In genomic region chr10:78648256-78648860, GRCh38 we compare ENCODE assay signal across 19 cellular contexts.
DNase-seq lines count a peak whose midpoint lies in the region; ATAC-seq and TF ChIP-seq lines count a peak whose summit lies in the region.
"Had no signal": no experiment of that assay in that cellular context is flagged by ENCODE, and none has a peak within 500 bp of the region (broad histone marks: within the 10 kb centered on the region; RNA-seq: fewer than 3 reads in every experiment).

No MANE protein-coding gene starts in this region.

- H3K9me3 Mint-ChIP-seq in HFFc6 (no peaks in the 10 kb centered on the region; the same call in 1 of the 2 replicates), mesothelial cell of epicardium (peaks cover 19% of the 10 kb centered on the region)

- H3K27me3 ChIP-seq in adipocyte (replicated peaks; ENCODE audit: control insufficient read depth, insufficient read depth, low read length), result no peaks in the 10 kb centered on the region
- no peaks in the 10 kb centered on the region for H3K27me3 ChIP-seq in suprapubic skin

- TF ChIP-seq POLR2A in suprapubic skin (IDR thresholded peaks at IDR 0.05), result no peak

- H3K4me1 Mint-ChIP-seq in HFFc6 (ENCODE audit: low read depth) (peaks cover 25% of the 10 kb centered on the region), mesothelial cell of epicardium (peaks cover 22% of the 10 kb centered on the region)
- H3K4me1 Mint-ChIP-seq: CD4-positive, CD25-positive, alpha-beta regulatory T cell had no signal

- H3K4me1 ChIP-seq in adipocyte (ENCODE audit: control insufficient read depth, insufficient read depth, low read length) (peaks cover 51% of the 10 kb centered on the region), suprapubic skin (no peaks in the 10 kb centered on the region)

- H3K9me3 ChIP-seq in adipocyte (ENCODE audit: control insufficient read depth, low read length), result no peaks in the 10 kb centered on the region
- no peaks in the 10 kb centered on the region for H3K9me3 ChIP-seq in suprapubic skin

- DNase-seq in AG08395 (ENCODE audit: low spot score), result peak; percentile 55
- peak; percentile 20 for DNase-seq in HFFc6
- peak; percentile 9 for DNase-seq in adipocyte (ENCODE audit: low read depth)
- no peak for DNase-seq in mesothelial cell of epicardium (ENCODE audit: low spot score in 2 of 2, unreplicated experiment in 2 of 2)
- no peak for DNase-seq in activated naive CD4-positive, alpha-beta T cell (lab: John Stamatoyannopoulos, UW)
- no peak for DNase-seq in suprapubic skin (ENCODE audit: low spot score in 2 of 2)
- DNase-seq in HT-29 (ENCODE audit: low spot score), result no peak
- DNase-seq: 8988T; AML-193; Calu3; CD4-positive, CD25-positive, alpha-beta regulatory T cell; DMS79; GDM1; HCEC 1CT; NCI-H1436 treated with DMSO at 0.1 percent for 48 hours; NCI-H2081 treated with DMSO at 0.1 percent for 48 hours; NCI-H524; RPMI8226 had no signal

- no peak overlapping the region for H3K27ac Mint-ChIP-seq in HFFc6
- H3K27ac Mint-ChIP-seq in mesothelial cell of epicardium, result peak overlapping the region; percentile 53
- H3K27ac Mint-ChIP-seq: CD4-positive, CD25-positive, alpha-beta regulatory T cell had no signal

- TF ChIP-seq CTCF in HFFc6 (IDR thresholded peaks at IDR 0.05) (no peak), mesothelial cell of epicardium (IDR thresholded peaks at IDR 0.05; ENCODE audit: unreplicated experiment) (no peak), suprapubic skin (IDR thresholded peaks at IDR 0.05) (no peak)

- H3K36me3 ChIP-seq in adipocyte (ENCODE audit: control insufficient read depth, insufficient read depth, low read length, severe bottlenecking), result no peaks in the 10 kb centered on the region
- H3K36me3 ChIP-seq in suprapubic skin, result no peaks in the 10 kb centered on the region

- no peaks in the 10 kb centered on the region for H3K36me3 Mint-ChIP-seq in HFFc6 (ENCODE audit: low read depth)
- no peaks in the 10 kb centered on the region for H3K36me3 Mint-ChIP-seq in mesothelial cell of epicardium
- H3K36me3 Mint-ChIP-seq: CD4-positive, CD25-positive, alpha-beta regulatory T cell had no signal

- H3K4me3 ChIP-seq in adipocyte (ENCODE audit: low read length) (no peak overlapping the region), suprapubic skin (no peak overlapping the region)

- peaks cover 20% of the 10 kb centered on the region for H3K27me3 Mint-ChIP-seq in HFFc6 (ENCODE audit: insufficient read depth)
- no peaks in the 10 kb centered on the region for H3K27me3 Mint-ChIP-seq in mesothelial cell of epicardium (ENCODE audit: low read depth)

- WGBS in suprapubic skin, result 68% methylated on average over 4 of the region's 4 CpGs

- no peak for ATAC-seq in GM18870 (IDR thresholded peaks at IDR 0.05; ENCODE audit: unreplicated experiment)

- H3K9ac ChIP-seq in adipocyte (ENCODE audit: low read length), result peak overlapping the region; percentile 79

- no peak overlapping the region for H3K4me3 Mint-ChIP-seq in HFFc6
- no peak overlapping the region for H3K4me3 Mint-ChIP-seq in mesothelial cell of epicardium
- H3K4me3 Mint-ChIP-seq: CD4-positive, CD25-positive, alpha-beta regulatory T cell had no signal

- TF ChIP-seq EP300 in suprapubic skin (IDR thresholded peaks at IDR 0.05), result no peak

- no peak overlapping the region for H3K27ac ChIP-seq in suprapubic skin

Comparison
In these comparisons a context has a peak if more than half of its experiments do, and no peak if none do; other contexts are left out.
1. DNase-seq: peak in AG08395 (single experiment), HFFc6 (single experiment) and adipocyte (single experiment); none in mesothelial cell of epicardium (0 of 2), activated naive CD4-positive, alpha-beta T cell (0 of 4), suprapubic skin (0 of 2) and HT-29 (single experiment).